Comparison of ENCODE assay signal across 8 cellular contexts in the genomic region with DNA sequence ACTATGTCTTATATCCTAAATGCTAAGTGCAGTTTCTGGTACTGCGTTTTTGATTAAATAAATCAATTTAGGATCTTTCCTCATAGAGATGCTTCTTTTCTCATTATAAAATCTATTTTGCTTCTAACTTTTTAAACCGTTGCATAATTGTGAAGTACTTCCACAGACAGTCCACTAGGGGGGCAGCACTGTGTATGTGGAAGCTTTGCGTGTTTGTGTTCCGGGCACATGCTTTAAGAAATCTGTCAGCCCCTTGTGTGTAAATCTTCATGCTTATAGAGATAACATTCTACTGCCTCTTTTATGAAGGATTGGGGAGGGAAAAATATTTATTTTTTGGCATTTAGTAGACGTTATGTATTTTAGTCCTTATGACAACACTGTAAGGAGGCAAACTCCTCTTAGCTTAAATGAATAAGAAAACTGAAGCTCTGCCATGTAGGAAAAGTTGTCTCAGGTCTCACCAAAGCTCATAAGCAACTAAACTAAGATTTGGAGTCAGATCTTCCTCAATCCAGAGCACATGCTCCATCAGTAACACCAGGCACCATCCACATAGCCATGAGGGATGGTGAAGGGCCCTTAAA.
DNase-seq lines count a peak whose midpoint lies in the region; ATAC-seq and TF ChIP-seq lines count a peak whose summit lies in the region.

No MANE protein-coding gene starts in this region.

- H3K4me1 ChIP-seq in Panc1 (ENCODE audit: control insufficient read depth, insufficient read depth, low read length): no peaks in the 10 kb centered on the region

- H3K27ac ChIP-seq in Panc1 (ENCODE audit: low read length): no peak overlapping the region

- no peak overlapping the region for H3K27ac Mint-ChIP-seq in type B pancreatic cell

- BruUV-seq in Panc1 (replicated peaks; lab: Mats Ljungman, UMichigan): no TSS peak

- H3K36me3 Mint-ChIP-seq in type B pancreatic cell: no peaks in the 10 kb centered on the region

- DNase-seq in stimulated activated CD4-positive, alpha-beta T cell treated with anti-CD3 and anti-CD28 coated beads, Interleukin-15, amount 100 ng/mL, for 24 hours: peak; percentile 4
- no peak for DNase-seq in stimulated activated CD4-positive, alpha-beta T cell treated with anti-CD3 and anti-CD28 coated beads, Interleukin-1b, Interleukin-23, amount 100 ng/mL, for 48 hours
- DNase-seq in Panc1 (ENCODE audit: low read depth, low spot score) (peak; percentile 10), Right ventricle myocardium superior (no peak), type B pancreatic cell (ENCODE audit: extremely low spot score, unreplicated experiment) (no peak), COLO829 (ENCODE audit: low spot score) (no peak), NCI-H1105 (lab: John Stamatoyannopoulos, UW) (no peak)

- in situ Hi-C loops in Panc1 (cut with HindIII; ENCODE audit: low pct_unique_long_range_greater_than_20kb, low sequenced_read_pairs): no loop called here

- intact Hi-C loops in Panc1 (cut with micrococcal nuclease; ENCODE audit: unreplicated experiment): no loop called here
- intact Hi-C loops in Right ventricle myocardium superior (cut with DNase I): no loop called here

- H3K9me3 ChIP-seq in Panc1 (ENCODE audit: control insufficient read depth, insufficient read depth, low read depth, low read length): no peaks in the 10 kb centered on the region

- ATAC-seq in HG02938 (IDR thresholded peaks at IDR 0.05; ENCODE audit: unreplicated experiment) (peak; percentile 70), Panc1 (no peak), Right ventricle myocardium superior (ENCODE audit: poor library complexity) (peak; percentile 74)

- peaks cover 21% of the 10 kb centered on the region for H3K27me3 Mint-ChIP-seq in type B pancreatic cell

- no peak overlapping the region for H3K4me3 ChIP-seq in Panc1 (ENCODE audit: low read depth in 2 of 2, low read length in 2 of 2)

- peak; percentile 68 for TF ChIP-seq CTCF in Panc1 (IDR thresholded peaks at IDR 0.05)
- TF ChIP-seq CTCF in type B pancreatic cell (conservative IDR thresholded peaks at IDR 0.05): peak; percentile 82

- no peaks in the 10 kb centered on the region for H3K36me3 ChIP-seq in Panc1 (ENCODE audit: control insufficient read depth, insufficient read depth, low read length)

- peaks cover 4% of the 10 kb centered on the region for H3K9me3 Mint-ChIP-seq in type B pancreatic cell

- POLR2A ChIA-PET in Panc1 (lab: Charles Lee): no interaction called here

- CTCF ChIA-PET in Panc1 (lab: Charles Lee): interaction anchor here (0.8 kb wide), 1 partner anchor 1130 kb away, joined by 3 read pairs; no protein-coding TSS in a partner anchor

- no peak overlapping the region for H3K4me3 Mint-ChIP-seq in type B pancreatic cell

- H3K27me3 ChIP-seq in Panc1 (ENCODE audit: control insufficient read depth, insufficient read depth, low read length): no peaks in the 10 kb centered on the region

- no peaks in the 10 kb centered on the region for H3K4me1 Mint-ChIP-seq in type B pancreatic cell (ENCODE audit: unreplicated experiment)

Comparison
In these comparisons a context has a peak if more than half of its experiments do, and no peak if none do; other contexts are left out.
1. DNase-seq: peak in stimulated activated CD4-positive, alpha-beta T cell treated with anti-CD3 and anti-CD28 coated beads, Interleukin-15, amount 100 ng/mL, for 24 hours (single experiment) and Panc1 (single experiment); none in stimulated activated CD4-positive, alpha-beta T cell treated with anti-CD3 and anti-CD28 coated beads, Interleukin-1b, Interleukin-23, amount 100 ng/mL, for 48 hours (single experiment), Right ventricle myocardium superior (single experiment), type B pancreatic cell (single experiment), COLO829 (single experiment) and NCI-H1105 (single experiment).